ENCODE assay signal across 22 cellular contexts in genomic region chr15:71715914-71716313, GRCh38.
"Had no signal": no experiment of that assay in that cellular context is flagged by ENCODE, and none has a peak within 500 bp of the region (broad histone marks: within the 10 kb centered on the region; RNA-seq: fewer than 3 reads in every experiment).

No MANE protein-coding gene starts in this region.

- H3K9me3 ChIP-seq: colonic mucosa, lower lobe of right lung, psoas muscle, SJSA1, stomach, testis had no signal

- H3K4me3 Mint-ChIP-seq: activated naive CD4-positive, alpha-beta T cell treated with anti-CD3 and anti-CD28 coated beads, Interleukin-2, amount 50 U/mL, for 24 hours; natural killer cell treated with Interleukin-12 subunit alpha and Interleukin-12 subunit beta and Interleukin-15 and Interleukin-18, amount 100 ng/mL, for 72 hours; stimulated activated memory B cell treated with anti-CD40 and anti-IgM and Interleukin-4, amounts not matched to agents 10 μg/mL and 1 μg/mL and 100 μg/mL, for 72 hours; WTC11 had no signal

- H3K27ac ChIP-seq: colonic mucosa, lower lobe of right lung, psoas muscle, testis had no signal

- H3K27me3 ChIP-seq: colonic mucosa, SJSA1, stomach, testis had no signal

- H3K27ac Mint-ChIP-seq: activated naive CD4-positive, alpha-beta T cell treated with anti-CD3 and anti-CD28 coated beads, Interleukin-2, amount 50 U/mL, for 24 hours; natural killer cell treated with Interleukin-12 subunit alpha and Interleukin-12 subunit beta and Interleukin-15 and Interleukin-18, amount 100 ng/mL, for 72 hours; stimulated activated memory B cell treated with anti-CD40 and anti-IgM and Interleukin-4, amounts not matched to agents 10 μg/mL and 1 μg/mL and 100 μg/mL, for 72 hours; WTC11 had no signal

- H3K36me3 Mint-ChIP-seq: activated naive CD4-positive, alpha-beta T cell treated with anti-CD3 and anti-CD28 coated beads, Interleukin-2, amount 50 U/mL, for 24 hours; natural killer cell treated with Interleukin-12 subunit alpha and Interleukin-12 subunit beta and Interleukin-15 and Interleukin-18, amount 100 ng/mL, for 72 hours; stimulated activated memory B cell treated with anti-CD40 and anti-IgM and Interleukin-4, amounts not matched to agents 10 μg/mL and 1 μg/mL and 100 μg/mL, for 72 hours; WTC11 had no signal

- H3K4me3 ChIP-seq: colonic mucosa, lower lobe of right lung, psoas muscle, SJSA1, stomach, testis had no signal

- DNase-seq: activated gamma-delta T cell treated with Interleukin-2 at 50 U/mL for 16 hours; activated T-cell treated with anti-CD3 and anti-CD28 coated beads, Interleukin-2, amount 50 U/mL, for 1 hour; aorta; colonic mucosa; foreskin fibroblast; glutamatergic neuron; hippocampal formation; lower lobe of right lung; midbrain; psoas muscle; small intestine; stimulated activated CD4-positive, alpha-beta T cell treated with anti-CD3 and anti-CD28 coated beads, Interleukin-15, amount 100 ng/mL, for 24 hours; stomach; T-helper 9 cell; testis; trophoblast cell had no signal

- ATAC-seq: lower lobe of right lung; natural killer cell treated with Interleukin-12 subunit alpha and Interleukin-12 subunit beta and Interleukin-15 and Interleukin-18, amount 100 ng/mL, for 72 hours; psoas muscle; sciatic nerve; stimulated activated memory B cell treated with anti-CD40 and anti-IgM and Interleukin-4, amounts not matched to agents 10 μg/mL and 1 μg/mL and 100 μg/mL, for 72 hours; WTC11 had no signal

- FAIRE-seq: small intestine had no signal

- H3K9me3 Mint-ChIP-seq: activated naive CD4-positive, alpha-beta T cell treated with anti-CD3 and anti-CD28 coated beads, Interleukin-2, amount 50 U/mL, for 24 hours; natural killer cell treated with Interleukin-12 subunit alpha and Interleukin-12 subunit beta and Interleukin-15 and Interleukin-18, amount 100 ng/mL, for 72 hours; stimulated activated memory B cell treated with anti-CD40 and anti-IgM and Interleukin-4, amounts not matched to agents 10 μg/mL and 1 μg/mL and 100 μg/mL, for 72 hours; WTC11 had no signal

- H3K36me3 ChIP-seq: colonic mucosa, lower lobe of right lung, SJSA1, stomach had no signal

- H3K4me1 Mint-ChIP-seq: activated naive CD4-positive, alpha-beta T cell treated with anti-CD3 and anti-CD28 coated beads, Interleukin-2, amount 50 U/mL, for 24 hours; stimulated activated memory B cell treated with anti-CD40 and anti-IgM and Interleukin-4, amounts not matched to agents 10 μg/mL and 1 μg/mL and 100 μg/mL, for 72 hours; WTC11 had no signal

- H3K4me1 ChIP-seq: colonic mucosa, psoas muscle, testis had no signal
